Comparison of ENCODE assay signal across 8 cellular contexts in genomic region chr19:294819-295686, GRCh38. TPM values are rescaled to one million over a fixed set of nuclear protein-coding genes. Genes with fewer than 3 reads are reported as not detected.
DNase-seq lines count a peak whose midpoint lies in the region; ATAC-seq and TF ChIP-seq lines count a peak whose summit lies in the region.

No MANE protein-coding gene starts in this region.

- H3K4me3 ChIP-seq in BE2C (ENCODE audit: low read depth, low read length) (no peak overlapping the region), WI38 (ENCODE audit: low read depth, low read length) (no peak overlapping the region), colonic mucosa (no peak overlapping the region), lower lobe of right lung (peak overlapping the region; percentile 19)

- H3K9me3 Mint-ChIP-seq in stimulated activated memory B cell treated with anti-CD40 and anti-IgM and Interleukin-4, amounts not matched to agents 10 μg/mL and 1 μg/mL and 100 μg/mL, for 72 hours = no peaks in the 10 kb centered on the region

- H3K9ac ChIP-seq in colonic mucosa (ENCODE audit: low read depth in 2 of 2, low read length in 2 of 2) = peak overlapping the region in 1 of 2 donors; percentile 40

- intact Hi-C loops in colonic mucosa (cut with DNase I) (no loop called here), lower lobe of right lung (cut with DNase I) (no loop called here)

- H3K4me1 ChIP-seq in BE2C = no peaks in the 10 kb centered on the region
- H3K4me1 ChIP-seq in colonic mucosa = no peaks in the 10 kb centered on the region
- H3K4me1 ChIP-seq in lower lobe of right lung = peaks cover 28% of the 10 kb centered on the region

- peaks cover 52% of the 10 kb centered on the region for H3K27me3 Mint-ChIP-seq in stimulated activated memory B cell treated with anti-CD40 and anti-IgM and Interleukin-4, amounts not matched to agents 10 μg/mL and 1 μg/mL and 100 μg/mL, for 72 hours

- H3K4me1 Mint-ChIP-seq in stimulated activated memory B cell treated with anti-CD40 and anti-IgM and Interleukin-4, amounts not matched to agents 10 μg/mL and 1 μg/mL and 100 μg/mL, for 72 hours = peaks cover 15% of the 10 kb centered on the region

- H3K27me3 ChIP-seq in BE2C = peaks cover 22% of the 10 kb centered on the region
- peaks cover 16% of the 10 kb centered on the region for H3K27me3 ChIP-seq in colonic mucosa
- peaks cover 45% of the 10 kb centered on the region for H3K27me3 ChIP-seq in lower lobe of right lung (ENCODE audit: low read depth)

- no peak for DNase-seq in BE2C
- peak; percentile 58 for DNase-seq in HPDE6-E6E7 (ENCODE audit: extremely low spot score)
- peak; percentile 42 for DNase-seq in colonic mucosa
- DNase-seq in lower lobe of right lung = peak; percentile 67
- DNase-seq in HK-2 (ENCODE audit: unreplicated experiment) = no peak
- no peak for DNase-seq in DMS114 treated with DMSO at 0.1 percent for 48 hours (lab: John Stamatoyannopoulos, UW; ENCODE audit: unreplicated experiment)

- H3K9me3 ChIP-seq in BE2C = no peaks in the 10 kb centered on the region
- H3K9me3 ChIP-seq in colonic mucosa = no peaks in the 10 kb centered on the region
- no peaks in the 10 kb centered on the region for H3K9me3 ChIP-seq in lower lobe of right lung

- peak overlapping the region; percentile 23 for H3K4me3 Mint-ChIP-seq in stimulated activated memory B cell treated with anti-CD40 and anti-IgM and Interleukin-4, amounts not matched to agents 10 μg/mL and 1 μg/mL and 100 μg/mL, for 72 hours

- H3K27ac ChIP-seq in colonic mucosa (no peak overlapping the region), lower lobe of right lung (no peak overlapping the region)

- no peaks in the 10 kb centered on the region for H3K36me3 ChIP-seq in BE2C
- no peaks in the 10 kb centered on the region for H3K36me3 ChIP-seq in colonic mucosa
- H3K36me3 ChIP-seq in lower lobe of right lung = no peaks in the 10 kb centered on the region

- ATAC-seq in lower lobe of right lung = peak; percentile 72 to 73
- ATAC-seq in stimulated activated memory B cell treated with anti-CD40 and anti-IgM and Interleukin-4, amounts not matched to agents 10 μg/mL and 1 μg/mL and 100 μg/mL, for 72 hours = peak; percentile 62

- H3K27ac Mint-ChIP-seq in stimulated activated memory B cell treated with anti-CD40 and anti-IgM and Interleukin-4, amounts not matched to agents 10 μg/mL and 1 μg/mL and 100 μg/mL, for 72 hours = no peak overlapping the region

- TF ChIP-seq CTCF in BE2C (IDR thresholded peaks at IDR 0.05; ENCODE audit: low read depth, low read length) (peak; percentile 33), WI38 (IDR thresholded peaks at IDR 0.05; ENCODE audit: low read depth, low read length) (peak; percentile 46), colonic mucosa (IDR thresholded peaks at IDR 0.05) (peak; percentile 85), lower lobe of right lung (IDR thresholded peaks at IDR 0.05) (peak; percentile 85)

- no peaks in the 10 kb centered on the region for H3K36me3 Mint-ChIP-seq in stimulated activated memory B cell treated with anti-CD40 and anti-IgM and Interleukin-4, amounts not matched to agents 10 μg/mL and 1 μg/mL and 100 μg/mL, for 72 hours

RNA-seq across cellular contexts. Expression of gene PLPP2, which starts 3.9 kb away (rescaled TPM):
- polyA plus RNA-seq in BE2C (2012; ENCODE audit: insufficient read depth, insufficient read length, low read depth) = 0.60 TPM
- total RNA-seq in colonic mucosa (10 to 100 TPM; 83.4 to 88.6 TPM), lower lobe of right lung (11.7 TPM)

RNA-seq across cellular contexts. Expression of gene MIER2, which starts 49.5 kb away (rescaled TPM):
- 59.0 TPM for polyA plus RNA-seq in BE2C (2012; ENCODE audit: insufficient read depth, insufficient read length, low read depth)
- total RNA-seq in colonic mucosa (10 to 100 TPM; 17.3 to 19.1 TPM), lower lobe of right lung (39.4 TPM)

Comparison
In these comparisons a context has a peak if more than half of its experiments do, and no peak if none do; other contexts are left out.
1. DNase-seq: peak in HPDE6-E6E7 (single experiment), colonic mucosa (single experiment) and lower lobe of right lung (single experiment); none in BE2C (single experiment), HK-2 (single experiment) and DMS114 treated with DMSO at 0.1 percent for 48 hours (single experiment).
2. CTCF ChIP-seq: peak in every context shown above with its lines; median percentile 85 in colonic mucosa; 85 in lower lobe of right lung; 46 in WI38; 33 in BE2C.